ENCODE assay signal across 9 cellular contexts in the genomic region with DNA sequence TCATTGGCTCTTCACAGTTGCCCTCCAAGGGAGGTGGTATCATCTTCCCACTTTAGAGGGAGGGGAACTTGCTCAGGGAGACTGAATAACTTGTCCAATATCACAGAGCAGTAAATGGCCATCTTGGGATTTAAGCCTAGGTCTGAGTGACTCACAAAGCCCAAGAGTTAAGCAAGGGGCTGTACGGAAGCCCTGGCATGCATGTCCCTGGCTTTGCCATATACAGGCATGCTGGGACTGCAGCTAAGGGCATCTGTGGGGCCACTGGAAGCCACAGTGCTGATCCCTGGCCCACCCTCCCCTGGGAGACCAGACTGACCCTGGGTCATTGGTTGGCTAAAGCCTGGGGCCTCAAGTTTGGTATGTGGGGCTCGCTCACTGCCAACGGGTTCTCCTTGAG. TPM values are rescaled to one million over a fixed set of nuclear protein-coding genes. Genes with fewer than 3 reads are reported as not detected.
A peak's percentile ranks its signal among the peaks of the same experiment; 100 is the strongest.
DNase-seq lines count a peak whose midpoint lies in the region; ATAC-seq, FAIRE-seq and TF ChIP-seq lines count a peak whose summit lies in the region.
"Had no signal": no experiment of that assay in that cellular context is flagged by ENCODE, and none has a peak within 500 bp of the region (broad histone marks: within the 10 kb centered on the region; RNA-seq: fewer than 3 reads in every experiment).

No MANE protein-coding gene starts in this region.

- TF ChIP-seq CTCF in CD14-positive monocyte (IDR thresholded peaks at IDR 0.05) = no peak
- no peak for TF ChIP-seq CTCF in PC-9 (conservative IDR thresholded peaks at IDR 0.05)
- no peak for TF ChIP-seq CTCF in pancreas (IDR thresholded peaks at IDR 0.05)

- H3K4me2 ChIP-seq in PC-9 = peak overlapping the region; percentile 99
- H3K4me2 ChIP-seq: GM23338 had no signal

- peaks cover 90% of the 10 kb centered on the region for H3K4me1 ChIP-seq in PC-9 (replicated peaks; ENCODE audit: insufficient read depth)
- peaks cover 87 to 91% of the 10 kb centered on the region in 2 donors for H3K4me1 ChIP-seq in duodenal mucosa (ENCODE audit: control insufficient read depth in 1 of 2, insufficient read depth in 2 of 2, low read length in 2 of 2)
- H3K4me1 ChIP-seq in pancreas = peaks cover 0 to 22% (median 5%) of the 10 kb centered on the region in 3 donors

- no peak for ATAC-seq in pancreas
- ATAC-seq in GM19328 (IDR thresholded peaks at IDR 0.05; ENCODE audit: unreplicated experiment) = no peak
- ATAC-seq: GM23338 had no signal

- DNase-seq in CD14-positive monocyte (ENCODE audit: low spot score) = peak; percentile 49
- peak in 1 of 2 experiments; percentile 77 for DNase-seq in PC-9
- DNase-seq in pancreas = no peak
- DNase-seq in NCI-H1436 (lab: John Stamatoyannopoulos, UW) = no peak
- no peak for DNase-seq in activated effector memory CD4-positive, alpha-beta T cell treated with Interleukin-2 at 50 U/mL for 16 hours
- no peak for DNase-seq in NCI-H187 (lab: John Stamatoyannopoulos, UW)

- H3K4me3 ChIP-seq in PC-9 (no peak overlapping the region), duodenal mucosa (ENCODE audit: low read depth in 1 of 2, low read length in 2 of 2) (peak overlapping the region; percentile 89 to 97), pancreas (peak overlapping the region in 1 of 4 donors; percentile 67)
- H3K4me3 ChIP-seq: GM23338 had no signal

- peak overlapping the region; percentile 96 to 98 (median 98) for H3K27ac Mint-ChIP-seq in CD14-positive monocyte
- H3K27ac Mint-ChIP-seq: GM23338 had no signal

- peaks cover 62 to 75% of the 10 kb centered on the region in 2 donors for H3K36me3 Mint-ChIP-seq in CD14-positive monocyte

- intact Hi-C loops in CD14-positive monocyte (cut with micrococcal nuclease) (loop anchor here in 1 of 2 donors (2.0 to 10.0 kb wide), 4 partner anchors 17 to 395 kb away; no protein-coding TSS in a partner anchor), PC-9 (cut with micrococcal nuclease; ENCODE audit: unreplicated experiment) (no loop called here), pancreas (cut with DNase I) (no loop called here)

- H3K79me2 ChIP-seq in PC-9 (ENCODE audit: low read depth) = peaks cover 43% of the 10 kb centered on the region

- CTCF ChIA-PET in PC-9 (lab: Charles Lee) = no interaction called here

- H3K9ac ChIP-seq in duodenal mucosa (ENCODE audit: low read depth in 1 of 2, low read length in 2 of 2) = peak overlapping the region; percentile 98 to 99

- peaks cover 62% of the 10 kb centered on the region for H3F3A ChIP-seq in PC-9 (ENCODE audit: insufficient read depth, low read depth)

- POLR2A ChIA-PET in PC-9 (lab: Charles Lee; ENCODE audit: unreplicated experiment) = no interaction called here

- no peak overlapping the region for H2AFZ ChIP-seq in PC-9
- H2AFZ ChIP-seq: GM23338 had no signal

- H3K36me3 ChIP-seq in PC-9 (ENCODE audit: low read depth) = peaks cover 6% of the 10 kb centered on the region
- H3K36me3 ChIP-seq in duodenal mucosa (ENCODE audit: control insufficient read depth in 1 of 2, insufficient read depth in 2 of 2, low read length in 2 of 2) = peaks cover 0 to 5% of the 10 kb centered on the region in 2 donors
- no peaks in the 10 kb centered on the region for H3K36me3 ChIP-seq in pancreas

- no peaks in the 10 kb centered on the region for H3K9me2 ChIP-seq in PC-9 (ENCODE audit: insufficient read depth)

- no peak for FAIRE-seq in pancreas (lab: Jason Lieb, UNC)

- H3K27ac ChIP-seq in PC-9 (peak overlapping the region; percentile 53), duodenal mucosa (ENCODE audit: low read depth, low read length) (peak overlapping the region; percentile 91), pancreas (peak overlapping the region in 3 of 4 donors; percentile 3 to 74 (median 71))

- H3K9me3 ChIP-seq in PC-9 (ENCODE audit: insufficient read depth, low read depth) (no peaks in the 10 kb centered on the region), duodenal mucosa (ENCODE audit: control insufficient read depth in 1 of 2, low read length in 2 of 2) (no peaks in the 10 kb centered on the region), pancreas (no peaks in the 10 kb centered on the region)

- H3K9me3 Mint-ChIP-seq in CD14-positive monocyte = peaks cover 0 to 4% (median 0%) of the 10 kb centered on the region in 7 donors
- H3K9me3 Mint-ChIP-seq: GM23338 had no signal

- H3K27me3 Mint-ChIP-seq in CD14-positive monocyte (ENCODE audit: low read depth in 3 of 3) = peaks cover 0 to 3% (median 2%) of the 10 kb centered on the region in 3 donors

- H3K27me3 ChIP-seq in PC-9 (ENCODE audit: insufficient read depth, low read depth) (no peaks in the 10 kb centered on the region), duodenal mucosa (ENCODE audit: control insufficient read depth in 1 of 2, insufficient read depth in 2 of 2, low read length in 2 of 2) (no peaks in the 10 kb centered on the region), pancreas (no peaks in the 10 kb centered on the region)

- WGBS in pancreas, 2 donors = 94 to 97% methylated on average over 3 of the region's 3 CpGs

- H3K4me1 Mint-ChIP-seq in CD14-positive monocyte = peaks cover 75% of the 10 kb centered on the region

- no TSS peak for BruUV-seq in PC-9 (replicated peaks; lab: Mats Ljungman, UMichigan)

- H3K4me3 Mint-ChIP-seq in CD14-positive monocyte = peak overlapping the region; percentile 97 to 98
- H3K4me3 Mint-ChIP-seq: GM23338 had no signal

- no peaks in the 10 kb centered on the region for H4K20me1 ChIP-seq in PC-9 (ENCODE audit: insufficient read depth)

RNA-seq across cellular contexts. Expression of a gene that starts 3.1 kb away (rescaled TPM):
- polyA plus RNA-seq in CD14-positive monocyte (1,000 to 10,000 TPM in 1 of 2 donors, 100 to 1,000 TPM in 1; 801 to 1,133 TPM), pancreas (10 to 100 TPM in 1 of 2 donors, 1 to 10 TPM in 1; 5.9 to 10.2 TPM)
- total RNA-seq in PC-9 (2021) (57.7 and 59.3 TPM in 2 replicates), pancreas (10 to 100 TPM in 3 of 6 donors, 1 to 10 TPM in 3; 3.7 to 27.6 (median 9.7) TPM)

RNA-seq across cellular contexts. Expression of a gene that starts 50.7 kb away (rescaled TPM):
- polyA plus RNA-seq in CD14-positive monocyte (under 1 TPM; 0.18 to 0.48 TPM), pancreas (under 1 TPM; 0.08 to 0.14 TPM)
- total RNA-seq in PC-9 (2021) (not detected in 2 replicates), pancreas (under 1 TPM in 1 of 6 donors, not detected in 5; 0.06 TPM)
